Comparison of ENCODE assay signal across 8 cellular contexts in the genomic region with DNA sequence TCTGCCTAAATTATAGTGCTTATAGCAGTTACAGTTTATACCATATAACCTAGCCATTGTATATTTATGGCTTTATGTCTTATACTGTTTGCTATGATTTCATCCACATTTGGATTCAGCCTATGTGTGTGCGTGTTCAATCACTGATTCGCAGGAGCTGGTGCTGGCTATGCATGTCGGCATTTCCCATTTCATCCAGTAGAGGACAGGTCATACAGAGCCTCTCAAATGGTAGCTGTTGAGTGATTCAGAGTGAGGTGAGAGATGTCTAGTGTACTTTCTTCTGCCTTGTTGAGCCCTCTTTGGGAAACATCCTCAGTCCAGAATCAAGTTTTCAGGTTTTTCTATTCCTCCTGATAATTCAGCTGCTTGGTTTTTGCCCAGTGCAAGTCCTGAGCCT.
DNase-seq lines count a peak whose midpoint lies in the region; ATAC-seq, FAIRE-seq and TF ChIP-seq lines count a peak whose summit lies in the region.

No MANE protein-coding gene starts in this region.

- H3K36me3 ChIP-seq in breast epithelium: no peaks in the 10 kb centered on the region
- H3K36me3 ChIP-seq in HepG2 (replicated peaks in 1 of 2; ENCODE audit: control insufficient read depth in 1 of 2, insufficient read depth in 2 of 2, low read length in 2 of 2): no peaks in the 10 kb centered on the region
- no peaks in the 10 kb centered on the region for H3K36me3 ChIP-seq in effector memory CD4-positive, alpha-beta T cell (ENCODE audit: control insufficient read depth, insufficient read depth, low read length)

- TF ChIP-seq POLR2A in breast epithelium (IDR thresholded peaks at IDR 0.05) (no peak), HepG2 (IDR thresholded peaks at IDR 0.05; ENCODE audit: insufficient read depth in 1 of 2, low read depth in 2 of 2, low read length in 2 of 2) (no peak)

- CTCF ChIA-PET in HepG2 (lab: Yijun Ruan, JAX; ENCODE audit: low intra/inter-chr PET ratio, low total read pairs): interaction anchor here (1.4 kb wide), 1 partner anchor 148 kb away, joined by 5 read pairs; no protein-coding TSS in a partner anchor

- H3K4me3 ChIP-seq in AG10803 (ENCODE audit: low read length) (no peak overlapping the region), breast epithelium (no peak overlapping the region), HepG2 (replicated peaks in 1 of 3; ENCODE audit: insufficient read depth in 1 of 3, low read depth in 2 of 3, low read length in 3 of 3) (no peak overlapping the region)
- no peak overlapping the region for H3K4me3 ChIP-seq in effector memory CD4-positive, alpha-beta T cell (ENCODE audit: insufficient read depth, low read depth, low read length, poor library complexity, severe bottlenecking)

- in situ Hi-C loops in HepG2 (cut with HindIII; ENCODE audit: extremely low pct_ligation_motif_present, low pct_unique_long_range_greater_than_20kb): loop anchor here (5.0 kb wide), 1 partner anchor 148 kb away; no protein-coding TSS in a partner anchor

- 10% methylated on average over 3 of the region's 3 CpGs for WGBS in HepG2 (ENCODE audit: low lambda C conversion rate)

- H3K4me1 ChIP-seq in breast epithelium: no peaks in the 10 kb centered on the region
- no peaks in the 10 kb centered on the region for H3K4me1 ChIP-seq in HepG2 (ENCODE audit: insufficient read depth, low read length)
- H3K4me1 ChIP-seq in effector memory CD4-positive, alpha-beta T cell (ENCODE audit: control insufficient read depth, insufficient read depth, low read length, poor library complexity, severe bottlenecking): no peaks in the 10 kb centered on the region

- peak; percentile 48 for TF ChIP-seq CTCF in AG10803 (conservative IDR thresholded peaks at IDR 0.05; ENCODE audit: low read length)
- peak; percentile 10 to 61 (median 37) for TF ChIP-seq CTCF in breast epithelium (IDR thresholded peaks at IDR 0.05)
- peak; percentile 57 for TF ChIP-seq CTCF in HepG2 (CRISPR knock-in tag; IDR thresholded peaks at IDR 0.05)

- H3K27me3 ChIP-seq in breast epithelium (no peaks in the 10 kb centered on the region), HepG2 (ENCODE audit: control insufficient read depth in 1 of 2, insufficient read depth in 2 of 2, low read length in 2 of 2) (peaks cover 0 to 7% of the 10 kb centered on the region in 2 experiments; a peak in 2 of 5 replicates)
- H3K27me3 ChIP-seq in effector memory CD4-positive, alpha-beta T cell (replicated peaks; ENCODE audit: control insufficient read depth, insufficient read depth, low read length, poor library complexity, severe bottlenecking): no peaks in the 10 kb centered on the region

- H3K4me2 ChIP-seq in HepG2 (ENCODE audit: low read depth, low read length): no peak overlapping the region

- no peak overlapping the region for H3K9ac ChIP-seq in HepG2 (ENCODE audit: insufficient read depth, low read depth, low read length)

- H2AFZ ChIP-seq in HepG2 (ENCODE audit: low read length): no peak overlapping the region

- peak; percentile 32 for DNase-seq in AG10803 (ENCODE audit: low read depth)
- DNase-seq in HT1080 (ENCODE audit: low read depth): peak; percentile 55
- no peak for DNase-seq in breast epithelium (ENCODE audit: low spot score in 2 of 2)
- DNase-seq in HepG2 (ENCODE audit: low spot score): peak; percentile 18
- no peak for DNase-seq in effector memory CD4-positive, alpha-beta T cell

- H3K9me3 ChIP-seq in breast epithelium: no peaks in the 10 kb centered on the region
- no peaks in the 10 kb centered on the region for H3K9me3 ChIP-seq in HepG2 (ENCODE audit: low read length)
- H3K9me3 ChIP-seq in effector memory CD4-positive, alpha-beta T cell (ENCODE audit: control insufficient read depth, low read length): no peaks in the 10 kb centered on the region

- peak; percentile 71 for FAIRE-seq in HepG2 (lab: Jason Lieb, UNC)

- ATAC-seq in HepG2 (peak; percentile 92), HG03457 (IDR thresholded peaks at IDR 0.05; ENCODE audit: unreplicated experiment) (no peak), HG03139 (IDR thresholded peaks at IDR 0.05; ENCODE audit: unreplicated experiment) (no peak), GM18868 (IDR thresholded peaks at IDR 0.05; ENCODE audit: unreplicated experiment) (no peak)

- BruUV-seq in HepG2 (replicated peaks; lab: Mats Ljungman, UMichigan): no TSS peak

- POLR2A ChIA-PET in HepG2 (lab: Yijun Ruan, JAX): no interaction called here

- no peak for TF ChIP-seq RAD21 in HepG2 (CRISPR knock-in tag; IDR thresholded peaks at IDR 0.05)

- H4K20me1 ChIP-seq in HepG2 (ENCODE audit: insufficient read depth, low read length): no peaks in the 10 kb centered on the region

- intact Hi-C loops in breast epithelium (cut with DNase I; ENCODE audit: low total_unique reads): loop anchor here (10.0 kb wide), 1 partner anchor 145 kb away; no protein-coding TSS in a partner anchor
- intact Hi-C loops in HepG2 (cut with micrococcal nuclease; ENCODE audit: unreplicated experiment): loop anchor here (5.0 kb wide), 1 partner anchor 362 kb away; no protein-coding TSS in a partner anchor

- TF ChIP-seq EP300 in HepG2 (IDR thresholded peaks at IDR 0.05; ENCODE audit: low read depth in 2 of 2, low read length in 2 of 2) (no peak), HepG2 (CRISPR knock-in tag; IDR thresholded peaks at IDR 0.05; ENCODE audit: borderline replicate concordance) (no peak)

- H3K27ac ChIP-seq in breast epithelium (no peak overlapping the region), HepG2 (ENCODE audit: extremely low read length, insufficient read depth, low read length) (no peak overlapping the region)
- no peak overlapping the region for H3K27ac ChIP-seq in effector memory CD4-positive, alpha-beta T cell (ENCODE audit: insufficient read depth, low read length, poor library complexity, severe bottlenecking)

- no peaks in the 10 kb centered on the region for H3K79me2 ChIP-seq in HepG2 (ENCODE audit: insufficient read depth, low read length)

TF ChIP-seq in HepG2, 621 proteins besides CTCF, POLR2A, EP300 and RAD21:
- TF ChIP-seq ARHGAP35 (CRISPR knock-in tag; IDR thresholded peaks at IDR 0.05; ENCODE audit: borderline replicate concordance) (no peak), NONO (IDR thresholded peaks at IDR 0.05) (no peak), NONO (CRISPR knock-in tag; conservative IDR thresholded peaks at IDR 0.05) (no peak), STAG1 (CRISPR knock-in tag; IDR thresholded peaks at IDR 0.05) (peak; percentile 35), SATB2 (CRISPR knock-in tag; IDR thresholded peaks at IDR 0.05) (no peak), TEAD3 (CRISPR knock-in tag; optimal IDR thresholded peaks at IDR 0.05; ENCODE audit: borderline replicate concordance) (peak; percentile 19), SMC3 (IDR thresholded peaks at IDR 0.05; ENCODE audit: low read length) (peak; percentile 45; the same call in 1 of the 2 replicates), ZNF83 (CRISPR knock-in tag; IDR thresholded peaks at IDR 0.05; ENCODE audit: borderline replicate concordance) (no peak)

Comparison
In these comparisons a context has a peak if more than half of its experiments do, and no peak if none do; other contexts are left out.
1. DNase-seq: peak in AG10803 (single experiment), HT1080 (single experiment) and HepG2 (single experiment); none in breast epithelium (0 of 2) and effector memory CD4-positive, alpha-beta T cell (0 of 3).
2. Peak in every context shown above with its lines, with median percentiles within 50 percentile points of each other: CTCF ChIP-seq.